ENCODE assay signal across 1 cellular context in the genomic region with DNA sequence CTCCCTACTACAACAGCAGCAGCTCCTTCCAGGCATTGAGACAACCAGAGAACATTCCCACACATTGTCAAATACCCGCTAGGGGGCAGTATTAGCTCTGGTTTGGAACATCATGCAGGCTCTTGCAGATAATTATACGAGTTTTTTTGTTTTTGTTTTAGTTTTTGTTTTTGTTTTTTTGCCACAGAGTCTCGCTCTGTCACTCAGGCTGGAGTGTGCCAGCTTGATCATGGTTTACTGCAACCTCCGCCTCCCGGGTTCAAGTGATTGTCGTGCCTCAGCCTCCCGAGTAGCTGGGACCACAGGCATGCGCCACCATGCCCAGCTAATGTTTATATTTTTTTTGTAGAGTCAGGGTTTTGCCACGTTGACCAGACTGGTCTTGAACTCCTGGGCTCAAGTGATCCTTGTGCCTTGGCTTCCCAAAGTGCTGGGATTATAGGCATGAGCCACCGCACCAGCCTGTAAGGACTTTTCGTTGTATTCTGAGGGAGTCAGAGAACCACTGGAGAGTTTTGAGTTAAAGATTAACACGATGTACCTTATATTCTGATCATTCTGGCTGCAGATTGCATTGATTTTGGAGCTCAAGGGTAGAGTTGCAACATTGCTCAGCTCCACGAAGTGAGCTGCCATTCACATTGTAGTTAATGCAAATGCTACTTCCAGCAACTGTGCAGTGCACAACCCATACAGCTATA.
TF ChIP-seq lines count a peak whose summit lies in the region.

No MANE protein-coding gene starts in this region.

TF ChIP-seq in GM23338, 12 proteins besides CTCF, POLR2A, EP300 and RAD21 (continued from another document):
- TF ChIP-seq, protein P1, sequence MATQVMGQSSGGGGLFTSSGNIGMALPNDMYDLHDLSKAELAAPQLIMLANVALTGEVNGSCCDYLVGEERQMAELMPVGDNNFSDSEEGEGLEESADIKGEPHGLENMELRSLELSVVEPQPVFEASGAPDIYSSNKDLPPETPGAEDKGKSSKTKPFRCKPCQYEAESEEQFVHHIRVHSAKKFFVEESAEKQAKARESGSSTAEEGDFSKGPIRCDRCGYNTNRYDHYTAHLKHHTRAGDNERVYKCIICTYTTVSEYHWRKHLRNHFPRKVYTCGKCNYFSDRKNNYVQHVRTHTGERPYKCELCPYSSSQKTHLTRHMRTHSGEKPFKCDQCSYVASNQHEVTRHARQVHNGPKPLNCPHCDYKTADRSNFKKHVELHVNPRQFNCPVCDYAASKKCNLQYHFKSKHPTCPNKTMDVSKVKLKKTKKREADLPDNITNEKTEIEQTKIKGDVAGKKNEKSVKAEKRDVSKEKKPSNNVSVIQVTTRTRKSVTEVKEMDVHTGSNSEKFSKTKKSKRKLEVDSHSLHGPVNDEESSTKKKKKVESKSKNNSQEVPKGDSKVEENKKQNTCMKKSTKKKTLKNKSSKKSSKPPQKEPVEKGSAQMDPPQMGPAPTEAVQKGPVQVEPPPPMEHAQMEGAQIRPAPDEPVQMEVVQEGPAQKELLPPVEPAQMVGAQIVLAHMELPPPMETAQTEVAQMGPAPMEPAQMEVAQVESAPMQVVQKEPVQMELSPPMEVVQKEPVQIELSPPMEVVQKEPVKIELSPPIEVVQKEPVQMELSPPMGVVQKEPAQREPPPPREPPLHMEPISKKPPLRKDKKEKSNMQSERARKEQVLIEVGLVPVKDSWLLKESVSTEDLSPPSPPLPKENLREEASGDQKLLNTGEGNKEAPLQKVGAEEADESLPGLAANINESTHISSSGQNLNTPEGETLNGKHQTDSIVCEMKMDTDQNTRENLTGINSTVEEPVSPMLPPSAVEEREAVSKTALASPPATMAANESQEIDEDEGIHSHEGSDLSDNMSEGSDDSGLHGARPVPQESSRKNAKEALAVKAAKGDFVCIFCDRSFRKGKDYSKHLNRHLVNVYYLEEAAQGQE (IDR thresholded peaks at IDR 0.05; ENCODE audit: unreplicated experiment) = no peak
- TF ChIP-seq STAT1 (IDR thresholded peaks at IDR 0.05; ENCODE audit: unreplicated experiment) (no peak), CREB1 (CRISPR knock-in tag; IDR thresholded peaks at IDR 0.05; ENCODE audit: low read depth) (no peak), ZNF114 (CRISPR knock-in tag; IDR thresholded peaks at IDR 0.05) (no peak), POLR2AphosphoS5 (IDR thresholded peaks at IDR 0.05; ENCODE audit: low read depth) (no peak)
